1 cellular context compared by ENCODE assay signal in the genomic region with DNA sequence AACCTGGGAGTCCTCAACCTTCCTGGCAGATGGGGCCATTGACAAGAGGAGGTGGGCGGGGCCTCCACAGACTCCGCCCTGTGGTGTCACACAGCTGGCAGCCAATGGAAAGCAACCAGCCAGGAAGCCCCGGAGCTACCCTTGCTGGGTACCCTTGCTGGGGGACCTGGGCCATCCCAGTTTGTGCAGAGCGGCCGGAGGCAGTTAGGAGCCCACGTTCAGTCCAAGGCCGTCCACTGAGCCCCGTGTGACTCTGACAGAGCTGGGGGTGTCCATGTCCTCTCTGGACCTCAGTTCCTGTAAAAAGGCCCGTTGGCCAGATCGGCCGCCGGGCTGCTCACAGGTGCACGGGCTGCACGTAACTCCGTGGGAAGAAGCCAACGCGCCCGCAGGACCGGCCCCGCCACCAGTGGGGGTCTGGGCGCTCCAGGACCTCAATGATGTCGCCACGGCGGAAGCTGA.
A peak's percentile ranks its signal among the peaks of the same experiment; 100 is the strongest.
TF ChIP-seq lines count a peak whose summit lies in the region.

No MANE protein-coding gene starts in this region.

TF ChIP-seq in HepG2, 621 proteins besides CTCF, POLR2A, EP300 and RAD21:
- TF ChIP-seq ZNF687 (CRISPR knock-in tag; IDR thresholded peaks at IDR 0.05) (peak; percentile 15; the same call in 1 of the 2 replicates), TEAD3 (CRISPR knock-in tag; optimal IDR thresholded peaks at IDR 0.05; ENCODE audit: borderline replicate concordance) (no peak), ZBTB33 (CRISPR knock-in tag; IDR thresholded peaks at IDR 0.05) (peak; percentile 81)
